In genomic region chr12:31728289-31728916, GRCh38 we compare ENCODE assay signal across 8 cellular contexts. TPM values are rescaled to one million over a fixed set of nuclear protein-coding genes. Genes with fewer than 3 reads are reported as not detected.
DNase-seq lines count a peak whose midpoint lies in the region; ATAC-seq, FAIRE-seq and TF ChIP-seq lines count a peak whose summit lies in the region.

No MANE protein-coding gene starts in this region.

- peak overlapping the region; percentile 97 for H3K27ac ChIP-seq in GM12878 (ENCODE audit: control insufficient read depth, insufficient read depth)
- peak overlapping the region; percentile 83 to 90 for H3K27ac ChIP-seq in kidney (ENCODE audit: low read depth in 2 of 2, low read length in 2 of 2)
- H3K27ac ChIP-seq in spleen = peak overlapping the region; percentile 92 to 99 (median 98)

- peak overlapping the region; percentile 91 for H3K9ac ChIP-seq in GM12878 (ENCODE audit: control insufficient read depth, insufficient read depth, low read length)
- H3K9ac ChIP-seq in kidney (ENCODE audit: low read length in 2 of 2) = peak overlapping the region; percentile 30 to 74

- no peak for FAIRE-seq in GM12878 (lab: Jason Lieb, UNC)
- no peak for FAIRE-seq in kidney (lab: Jason Lieb, UNC)

- H2AFZ ChIP-seq in GM12878 (ENCODE audit: control insufficient read depth, low read depth, low read length) = peak overlapping the region; percentile 89

- TF ChIP-seq RAD21 in GM12878 (IDR thresholded peaks at IDR 0.05; ENCODE audit: insufficient read depth, low read depth, low read length) = no peak

- H3K9me3 ChIP-seq in BE2C (no peaks in the 10 kb centered on the region), GM12878 (replicated peaks; ENCODE audit: control insufficient read depth, insufficient read depth, low read length) (no peaks in the 10 kb centered on the region; the same call in 2 of the 3 replicates), kidney (ENCODE audit: control insufficient read depth in 1 of 2, low read length in 2 of 2) (peaks cover 0 to 3% of the 10 kb centered on the region in 2 donors), spleen (peaks cover 3 to 33% (median 23%) of the 10 kb centered on the region in 8 donors)

- TF ChIP-seq EP300 in GM12878 (IDR thresholded peaks at IDR 0.05; ENCODE audit: borderline replicate concordance in 1 of 2, control insufficient read depth in 1 of 2, low read depth in 2 of 2, low read length in 2 of 2) = no peak

- H3K4me2 ChIP-seq in GM12878 (ENCODE audit: control insufficient read depth, insufficient read depth) = peak overlapping the region; percentile 68

- ATAC-seq in GM18867 (IDR thresholded peaks at IDR 0.05; ENCODE audit: unreplicated experiment) (peak; percentile 17), GM12878 (peak; percentile 35)

- H3K4me1 ChIP-seq in BE2C (no peaks in the 10 kb centered on the region), GM12878 (ENCODE audit: control insufficient read depth, insufficient read depth, low read length) (peaks cover 16% of the 10 kb centered on the region), kidney (ENCODE audit: control insufficient read depth in 1 of 2, insufficient read depth in 1 of 2, low read depth in 1 of 2, low read length in 2 of 2) (peaks cover 7 to 14% of the 10 kb centered on the region in 2 donors), spleen (peaks cover 25 to 93% (median 57%) of the 10 kb centered on the region in 6 donors)

- SMC1A ChIA-PET in GM12878 (lab: Charles Lee; ENCODE audit: uncharacterized antibody, unreplicated experiment) = interaction anchor here (0.6 to 11.6 kb wide), 13 partner anchors 9 to 583 kb away, joined by 3 to 83 read pairs (median 5); no protein-coding TSS in a partner anchor

- BruUV-seq in GM12878 (replicated peaks; lab: Mats Ljungman, UMichigan) = TSS peak; percentile 77

- H3K27me3 ChIP-seq in BE2C (no peaks in the 10 kb centered on the region), GM12878 (replicated peaks in 1 of 2; ENCODE audit: control insufficient read depth in 2 of 2, insufficient read depth in 2 of 2, low read length in 1 of 2) (no peaks in the 10 kb centered on the region), spleen (replicated peaks in 1 of 7) (no peaks in the 10 kb centered on the region)

- H4K20me1 ChIP-seq in GM12878 (ENCODE audit: control insufficient read depth, insufficient read depth) = no peaks in the 10 kb centered on the region

- in situ Hi-C loops in GM12878 (cut with MboI) = no loop called here

- peak overlapping the region; percentile 85 for H3K4me3 ChIP-seq in BE2C (ENCODE audit: low read depth, low read length)
- H3K4me3 ChIP-seq in GM12878 = peak overlapping the region; percentile 79
- peak overlapping the region; percentile 66 to 90 for H3K4me3 ChIP-seq in kidney (ENCODE audit: low read length in 2 of 2)
- peak overlapping the region; percentile 38 to 70 (median 47) for H3K4me3 ChIP-seq in spleen

- RAD21 ChIA-PET in GM12878 (lab: Charles Lee; ENCODE audit: unreplicated experiment) = interaction anchor here (1.3 to 3.4 kb wide), 12 partner anchors 13 to 233 kb away, joined by 3 to 25 read pairs (median 6); partner anchors contain the start of gene RESF1

- CTCF ChIA-PET in GM12878 (lab: Yijun Ruan, JAX) = interaction anchor here (0.7 to 1.4 kb wide), 3 partner anchors 18 to 75 kb away, joined by 3 to 7 read pairs (median 5); no protein-coding TSS in a partner anchor

- WGBS in GM12878 (ENCODE audit: insufficient coverage, insufficient replicate concordance, low lambda C conversion rate, missing lambda C conversion rate) = under 1% methylated on average over 22 of the region's 22 CpGs
- 0 to 1% (median 0%) methylated on average over 21 to 22 of the region's 22 CpGs for WGBS in spleen, 5 donors

- no peak for DNase-seq in BE2C
- DNase-seq in NCI-H226 = peak; percentile 37
- no peak for DNase-seq in GM12878 (ENCODE audit: low read depth, low spot score)
- no peak for DNase-seq in kidney
- no peak for DNase-seq in spleen
- no peak for DNase-seq in SK-N-DZ (ENCODE audit: low spot score)
- DNase-seq in hippocampal formation (lab: John Stamatoyannopoulos, UW) = no peak

- H3K79me2 ChIP-seq in GM12878 (ENCODE audit: control insufficient read depth, insufficient read depth, low read length) = peaks cover 9% of the 10 kb centered on the region

- TF ChIP-seq CTCF in BE2C (IDR thresholded peaks at IDR 0.05; ENCODE audit: low read depth, low read length) = no peak
- TF ChIP-seq CTCF in GM12878 (IDR thresholded peaks at IDR 0.05 in 2 of 3, conservative IDR thresholded peaks at IDR 0.05 in 1 of 3; ENCODE audit: control insufficient read depth in 2 of 3, extremely low read depth in 1 of 3, insufficient read depth in 1 of 3, low read depth in 3 of 3, low read length in 3 of 3) = no peak
- no peak for TF ChIP-seq CTCF in kidney (IDR thresholded peaks at IDR 0.05; ENCODE audit: borderline replicate concordance, extremely low read depth, insufficient read depth)
- no peak for TF ChIP-seq CTCF in spleen (IDR thresholded peaks at IDR 0.05 in 8 of 11, conservative IDR thresholded peaks at IDR 0.05 in 3 of 11)

- H3K36me3 ChIP-seq in BE2C (no peaks in the 10 kb centered on the region), GM12878 (ENCODE audit: control insufficient read depth in 2 of 2, insufficient read depth in 2 of 2, low read length in 1 of 2) (no peaks in the 10 kb centered on the region), kidney (ENCODE audit: control insufficient read depth in 1 of 2, insufficient read depth in 2 of 2, low read length in 2 of 2) (no peaks in the 10 kb centered on the region), spleen (peaks cover 0 to 5% (median 0%) of the 10 kb centered on the region in 6 donors)

- POLR2A ChIA-PET in GM12878 (lab: Charles Lee) = interaction anchor here (0.7 to 10.1 kb wide), 8 partner anchors 9 to 406 kb away, joined by 3 to 82 read pairs (median 11); no protein-coding TSS in a partner anchor

- intact Hi-C loops in GM12878 (cut with micrococcal nuclease; ENCODE audit: unreplicated experiment) = loop anchor here (2.0 to 10.0 kb wide), 3 partner anchors 46 to 166 kb away; no protein-coding TSS in a partner anchor
- intact Hi-C loops in kidney (cut with DNase I) = no loop called here
- intact Hi-C loops in spleen (cut with DNase I; ENCODE audit: low total_unique reads) = loop anchor here (10.0 kb wide), 1 partner anchor 226 kb away; the partner anchor contains the start of gene RESF1

- TF ChIP-seq POLR2A in GM12878 (IDR thresholded peaks at IDR 0.05; ENCODE audit: low read depth, low read length) (no peak), spleen (IDR thresholded peaks at IDR 0.05) (peak in 1 of 3 donors; percentile 47)

TF ChIP-seq in GM12878, 131 proteins besides CTCF, POLR2A, EP300 and RAD21 (continues in another document):
- TF ChIP-seq LARP7 (IDR thresholded peaks at IDR 0.05) (no peak), USF1 (IDR thresholded peaks at IDR 0.05; ENCODE audit: borderline replicate concordance, extremely low read length, insufficient read depth, low read depth, low read length) (peak; percentile 83), GABPA (IDR thresholded peaks at IDR 0.05; ENCODE audit: low read depth) (no peak), RB1 (IDR thresholded peaks at IDR 0.05; ENCODE audit: borderline replicate concordance) (no peak), RUNX3 (IDR thresholded peaks at IDR 0.05; ENCODE audit: low read length) (no peak), HSF1 (IDR thresholded peaks at IDR 0.05; ENCODE audit: low read depth, low read length) (no peak), FOXK2 (IDR thresholded peaks at IDR 0.05) (no peak), RELA (IDR thresholded peaks at IDR 0.05; ENCODE audit: borderline replicate concordance, partially characterized antibody) (no peak), SMAD1 (IDR thresholded peaks at IDR 0.05; ENCODE audit: low read depth, partially characterized antibody) (peak; percentile 71)

RNA-seq across cellular contexts. Expression of gene AMN1, which starts 0.4 kb away (rescaled TPM):
- polyA plus RNA-seq in BE2C (2012; ENCODE audit: insufficient read depth, insufficient read length, low read depth) = 9.0 TPM
- total RNA-seq in GM12878 (2013; cell fraction: nucleolus; rRNA removed) = 28.2 and 31.0 TPM in 2 replicates
- 6.8 and 7.5 TPM in 2 replicates for total RNA-seq in GM12878 (2014; rRNA removed)
- total RNA-seq in GM12878 (2014; rRNA removed; fragmentation: Illumina TruSeq; extraction: Trizol) = 7.3 and 7.8 TPM in 2 replicates
- total RNA-seq in GM12878 (2021) = 5.3 and 5.4 TPM in 2 replicates
- 3.7 TPM for polyA plus RNA-seq in GM12878 (2011; ENCODE audit: low read depth)
- 15.9 and 23.5 TPM in 2 replicates for polyA plus RNA-seq in GM12878 (2011; rRNA removed)
- polyA plus RNA-seq in GM12878 (2011; cell fraction: cytosol; rRNA removed) = 6.1 and 10.1 TPM in 2 replicates
- polyA plus RNA-seq in GM12878 (2011; cell fraction: nucleus; rRNA removed) = 6.8 and 9.1 TPM in 2 replicates
- polyA plus RNA-seq in GM12878 (2012) = 3.2 and 8.9 TPM in 2 replicates
- polyA plus RNA-seq in GM12878 (2014; fragmentation: Illumina TruSeq; extraction: Trizol) = 7.8 and 22.9 TPM in 2 replicates
- 10 to 100 TPM; 15.2 to 19.3 TPM for polyA plus RNA-seq in GM12878 (2014; fragmentation: Nextera tagmentation; extraction: Ambion mirVana)
- 7.0 and 10.3 TPM in 2 replicates for polyA plus RNA-seq in GM12878 (2014; rRNA removed)
- 1 to 10 TPM; 8.8 to 9.8 TPM for polyA plus RNA-seq in GM12878 (2016; fragmentation: Nextera tagmentation; extraction: Ambion mirVana)
- 5.8 and 8.9 TPM in 2 replicates for polyA minus RNA-seq in GM12878 (2011; rRNA and poly(A)+ RNA removed)
- polyA minus RNA-seq in GM12878 (2011; cell fraction: cytosol; rRNA and poly(A)+ RNA removed) = 1.9 and 4.0 TPM in 2 replicates
- polyA minus RNA-seq in GM12878 (2011; cell fraction: nucleus; rRNA and poly(A)+ RNA removed) = 2.8 and 5.1 TPM in 2 replicates
- 12.5 TPM for total RNA-seq in kidney
- 13.9 TPM for polyA plus RNA-seq in kidney (ENCODE audit: insufficient read depth, low read depth, low replicate concordance)
- total RNA-seq in spleen = 10 to 100 TPM; 12.9 to 27.4 (median 15.8) TPM
- 10 to 100 TPM; 13.7 to 18.1 (median 17.5) TPM for polyA plus RNA-seq in spleen
- 27.1 and 27.5 TPM in 2 replicates for polyA plus RNA-seq in SK-N-DZ (2014; cell fraction: cytosol; rRNA removed)
- 22.5 and 30.0 TPM in 2 replicates for polyA plus RNA-seq in SK-N-DZ (2014; cell fraction: nucleus; rRNA removed)
